ENCODE assay signal across 8 cellular contexts in the genomic region with DNA sequence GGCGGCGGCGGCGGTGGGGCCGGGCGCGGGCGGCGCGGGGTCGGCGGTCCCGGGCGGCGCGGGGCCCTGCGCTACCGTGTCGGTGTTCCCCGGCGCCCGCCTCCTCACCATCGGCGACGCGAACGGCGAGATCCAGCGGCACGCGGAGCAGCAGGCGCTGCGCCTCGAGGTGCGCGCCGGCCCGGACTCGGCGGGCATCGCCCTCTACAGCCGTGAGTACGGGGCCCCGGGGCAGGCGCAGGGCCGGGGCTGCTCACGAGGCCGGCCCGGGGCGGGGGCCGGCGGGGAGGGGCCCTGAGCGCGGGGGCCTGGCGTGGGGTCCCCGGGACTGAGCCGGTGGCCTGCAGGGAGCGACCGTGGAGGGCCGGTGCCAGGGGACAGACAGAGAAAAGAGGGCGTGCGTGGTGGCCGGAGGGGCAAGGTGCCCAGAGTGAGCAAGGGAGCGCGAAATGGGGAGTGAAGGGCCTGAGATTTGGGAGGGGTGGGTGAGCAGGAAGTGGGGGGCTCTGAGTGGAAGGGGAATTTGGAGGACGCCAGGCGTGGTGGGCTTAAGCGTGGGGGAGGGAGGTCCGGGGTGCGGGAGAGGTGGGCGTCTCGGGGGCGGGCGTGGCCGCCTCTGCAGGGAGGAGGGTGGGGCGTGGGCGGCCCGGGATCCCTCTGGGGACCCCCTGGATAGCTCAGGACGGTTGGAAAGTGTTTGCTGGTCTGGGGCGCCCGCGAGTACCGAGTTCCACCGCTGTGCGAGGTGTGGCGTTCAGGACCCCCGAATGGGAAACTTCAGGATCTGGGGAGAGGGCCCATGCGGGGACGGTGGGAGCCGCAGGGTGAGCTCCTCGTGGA. TPM values are rescaled to one million over a fixed set of nuclear protein-coding genes. Genes with fewer than 3 reads are reported as not detected.
DNase-seq lines count a peak whose midpoint lies in the region; ATAC-seq and TF ChIP-seq lines count a peak whose summit lies in the region.

No MANE protein-coding gene starts in this region.

- CTCF ChIA-PET in activated CD8-positive, alpha-beta memory T cell treated with anti-CD3 and anti-CD28 coated beads, Interleukin-2, amount 10 ng/mL, durations not matched to agents 7 days and 5 days (lab: Charles Lee), result interaction anchor here (0.7 to 3.8 kb wide), 12 partner anchors 7 to 277 kb away, joined by 3 to 29 read pairs (median 4); a partner anchor contains a TSS

- peak overlapping the region; percentile 79 for H3K4me3 Mint-ChIP-seq in activated CD8-positive, alpha-beta memory T cell treated with anti-CD3 and anti-CD28 coated beads, Interleukin-2, amount 10 ng/mL, durations not matched to agents 7 days and 5 days
- peak overlapping the region; percentile 78 for H3K4me3 Mint-ChIP-seq in natural killer cell
- H3K4me3 Mint-ChIP-seq in type B pancreatic cell, result peak overlapping the region; percentile 93

- no peaks in the 10 kb centered on the region for H3K27me3 Mint-ChIP-seq in activated CD8-positive, alpha-beta memory T cell treated with anti-CD3 and anti-CD28 coated beads, Interleukin-2, amount 10 ng/mL, durations not matched to agents 7 days and 5 days
- no peaks in the 10 kb centered on the region for H3K27me3 Mint-ChIP-seq in natural killer cell (ENCODE audit: low read depth in 2 of 2)
- no peaks in the 10 kb centered on the region for H3K27me3 Mint-ChIP-seq in type B pancreatic cell

- under 1% methylated on average over 91 of the region's 91 CpGs for WGBS in HUES64

- H3K9ac ChIP-seq in HUES64 (ENCODE audit: low read depth, low read length), result peak overlapping the region; percentile 84

- H3K9me3 ChIP-seq in HUES64 (ENCODE audit: insufficient read depth, low read depth, low read length), result no peaks in the 10 kb centered on the region

- TF ChIP-seq CTCF in natural killer cell (IDR thresholded peaks at IDR 0.05) (no peak), type B pancreatic cell (conservative IDR thresholded peaks at IDR 0.05) (peak; percentile 65)

- peaks cover 44% of the 10 kb centered on the region for H3K79me2 ChIP-seq in ACC112 (ENCODE audit: control insufficient read depth, insufficient read depth, low read length, unreplicated experiment)

- ATAC-seq in GM18909 (IDR thresholded peaks at IDR 0.05; ENCODE audit: poor library complexity, unreplicated experiment) (peak; percentile 5), esophagus mucosa (peak; percentile 1), natural killer cell (no peak)
- peak; percentile 2 for ATAC-seq in activated CD8-positive, alpha-beta memory T cell treated with anti-CD3 and anti-CD28 coated beads, Interleukin-2, amount 10 ng/mL, durations not matched to agents 7 days and 5 days

- peak overlapping the region; percentile 60 for H2AFZ ChIP-seq in ACC112 (ENCODE audit: low read length, unreplicated experiment)

- no peaks in the 10 kb centered on the region for H3K36me3 ChIP-seq in ACC112 (ENCODE audit: insufficient read depth, low read length)
- H3K36me3 ChIP-seq in HUES64 (ENCODE audit: insufficient read depth, low read length), result peaks cover 3% of the 10 kb centered on the region; the same call in 1 of the 2 replicates

- H3K27ac ChIP-seq in ACC112 (ENCODE audit: low read depth, low read length) (peak overlapping the region; percentile 32), HUES64 (ENCODE audit: low read depth, low read length) (peak overlapping the region; percentile 72; the same call in 1 of the 2 replicates)

- peak overlapping the region; percentile 95 for H3K4me3 ChIP-seq in ACC112 (ENCODE audit: low read depth, low read length)
- peak overlapping the region; percentile 68 for H3K4me3 ChIP-seq in HUES64 (ENCODE audit: low read length)

- H3K36me3 Mint-ChIP-seq in activated CD8-positive, alpha-beta memory T cell treated with anti-CD3 and anti-CD28 coated beads, Interleukin-2, amount 10 ng/mL, durations not matched to agents 7 days and 5 days, result peaks cover 5% of the 10 kb centered on the region
- H3K36me3 Mint-ChIP-seq in natural killer cell (no peaks in the 10 kb centered on the region), type B pancreatic cell (no peaks in the 10 kb centered on the region)

- intact Hi-C loops in natural killer cell (cut with micrococcal nuclease), result loop anchor here (2.0 kb wide), 1 partner anchor 35 kb away; a partner anchor contains a TSS

- H3K4me1 ChIP-seq in ACC112 (ENCODE audit: control insufficient read depth, insufficient read depth, low read length, unreplicated experiment) (peaks cover 8% of the 10 kb centered on the region), HUES64 (ENCODE audit: insufficient read depth, low read length) (peaks cover 3% of the 10 kb centered on the region)

- DNase-seq in activated CD8-positive, alpha-beta memory T cell treated with anti-CD3 and anti-CD28 coated beads, Interleukin-2, amount 10 ng/mL, durations not matched to agents 7 days and 5 days, result peak; percentile 57
- DNase-seq in natural killer cell (peak; percentile 25), type B pancreatic cell (ENCODE audit: extremely low spot score, unreplicated experiment) (peak; percentile 77), H4 (ENCODE audit: low spot score) (no peak)

- no peaks in the 10 kb centered on the region for H3K9me3 Mint-ChIP-seq in activated CD8-positive, alpha-beta memory T cell treated with anti-CD3 and anti-CD28 coated beads, Interleukin-2, amount 10 ng/mL, durations not matched to agents 7 days and 5 days (ENCODE audit: low read depth)
- no peaks in the 10 kb centered on the region for H3K9me3 Mint-ChIP-seq in natural killer cell
- no peaks in the 10 kb centered on the region for H3K9me3 Mint-ChIP-seq in type B pancreatic cell

- peak overlapping the region; percentile 84 for H3K27ac Mint-ChIP-seq in activated CD8-positive, alpha-beta memory T cell treated with anti-CD3 and anti-CD28 coated beads, Interleukin-2, amount 10 ng/mL, durations not matched to agents 7 days and 5 days
- H3K27ac Mint-ChIP-seq in natural killer cell, result peak overlapping the region; percentile 60 to 76
- H3K27ac Mint-ChIP-seq in type B pancreatic cell, result peak overlapping the region; percentile 86

- H3K27me3 ChIP-seq in ACC112 (ENCODE audit: insufficient read depth, low read length) (no peaks in the 10 kb centered on the region), HUES64 (ENCODE audit: insufficient read depth, low read length) (no peaks in the 10 kb centered on the region)

- peaks cover 38% of the 10 kb centered on the region for H3K4me1 Mint-ChIP-seq in activated CD8-positive, alpha-beta memory T cell treated with anti-CD3 and anti-CD28 coated beads, Interleukin-2, amount 10 ng/mL, durations not matched to agents 7 days and 5 days
- H3K4me1 Mint-ChIP-seq in natural killer cell (peaks cover 9 to 27% of the 10 kb centered on the region in 2 donors), type B pancreatic cell (ENCODE audit: unreplicated experiment) (peaks cover 11% of the 10 kb centered on the region)

RNA-seq across cellular contexts. Expression of a gene that starts 0.6 kb away (rescaled TPM):
- 104 TPM for polyA plus RNA-seq in HUES64 (2013, experiment 1 of 2)
- polyA plus RNA-seq in HUES64 (2013, experiment 2 of 2), result 111 TPM
- 10 to 100 TPM; 38.5 to 48.1 TPM for total RNA-seq in activated CD8-positive, alpha-beta memory T cell treated with anti-CD3 and anti-CD28 coated beads, Interleukin-2, amount 10 ng/mL, durations not matched to agents 7 days and 5 days
- total RNA-seq in esophagus mucosa (40.3 TPM), natural killer cell (10 to 100 TPM; 13.4 to 21.3 (median 19.8) TPM), type B pancreatic cell (ENCODE audit: low replicate concordance) (81.9 and 104 TPM in 2 replicates)
- 21.0 and 21.2 TPM in 2 replicates for total RNA-seq in H4 (2014; rRNA removed; shearing (Covaris generic))

RNA-seq across cellular contexts. Expression of a gene that starts 23.7 kb away (rescaled TPM):
- polyA plus RNA-seq in HUES64 (2013, experiment 1 of 2), result not detected
- polyA plus RNA-seq in HUES64 (2013, experiment 2 of 2), result not detected
- total RNA-seq in activated CD8-positive, alpha-beta memory T cell treated with anti-CD3 and anti-CD28 coated beads, Interleukin-2, amount 10 ng/mL, durations not matched to agents 7 days and 5 days, result 1 to 10 TPM; 1.2 to 1.7 TPM
- total RNA-seq in esophagus mucosa (not detected), natural killer cell (1 to 10 TPM; 2.9 to 9.9 (median 6.2) TPM), type B pancreatic cell (ENCODE audit: low replicate concordance) (0.45 and 1.1 TPM in 2 replicates)
- not detected in 2 replicates for total RNA-seq in H4 (2014; rRNA removed; shearing (Covaris generic))

RNA-seq across cellular contexts. Expression of a gene that starts 35.9 kb away (rescaled TPM):
- 23.3 TPM for polyA plus RNA-seq in HUES64 (2013, experiment 1 of 2)
- polyA plus RNA-seq in HUES64 (2013, experiment 2 of 2), result 24.2 TPM
- 10 to 100 TPM; 16.0 to 19.2 TPM for total RNA-seq in activated CD8-positive, alpha-beta memory T cell treated with anti-CD3 and anti-CD28 coated beads, Interleukin-2, amount 10 ng/mL, durations not matched to agents 7 days and 5 days
- 16.4 TPM for total RNA-seq in esophagus mucosa
- total RNA-seq in natural killer cell, result 10 to 100 TPM; 20.5 to 27.8 (median 27.4) TPM
- total RNA-seq in type B pancreatic cell (ENCODE audit: low replicate concordance), result 23.0 and 30.9 TPM in 2 replicates
- total RNA-seq in H4 (2014; rRNA removed; shearing (Covaris generic)), result 66.2 and 100 TPM in 2 replicates

RNA-seq across cellular contexts. Expression of a gene that starts 56.5 kb away (rescaled TPM):
- 28.6 TPM for polyA plus RNA-seq in HUES64 (2013, experiment 1 of 2)
- 32.5 TPM for polyA plus RNA-seq in HUES64 (2013, experiment 2 of 2)
- total RNA-seq in activated CD8-positive, alpha-beta memory T cell treated with anti-CD3 and anti-CD28 coated beads, Interleukin-2, amount 10 ng/mL, durations not matched to agents 7 days and 5 days, result 10 to 100 TPM; 21.7 to 27.3 TPM
- total RNA-seq in esophagus mucosa (43.1 TPM), natural killer cell (10 to 100 TPM; 26.4 to 27.8 (median 27.2) TPM), type B pancreatic cell (ENCODE audit: low replicate concordance) (58.5 and 124 TPM in 2 replicates)
- total RNA-seq in H4 (2014; rRNA removed; shearing (Covaris generic)), result 31.7 and 42.5 TPM in 2 replicates

RNA-seq across cellular contexts. Expression of a gene that starts 56.7 kb away (rescaled TPM):
- 16.0 TPM for polyA plus RNA-seq in HUES64 (2013, experiment 1 of 2)
- 15.5 TPM for polyA plus RNA-seq in HUES64 (2013, experiment 2 of 2)
- 10 to 100 TPM; 25.2 to 28.5 TPM for total RNA-seq in activated CD8-positive, alpha-beta memory T cell treated with anti-CD3 and anti-CD28 coated beads, Interleukin-2, amount 10 ng/mL, durations not matched to agents 7 days and 5 days
- total RNA-seq in esophagus mucosa (14.3 TPM), natural killer cell (10 to 100 TPM; 20.7 to 30.9 (median 24.1) TPM), type B pancreatic cell (ENCODE audit: low replicate concordance) (31.8 and 33.7 TPM in 2 replicates)
- 11.2 and 23.5 TPM in 2 replicates for total RNA-seq in H4 (2014; rRNA removed; shearing (Covaris generic))

Comparison
In these comparisons a context has a peak if more than half of its experiments do, and no peak if none do; other contexts are left out.
1. ATAC-seq: peak in GM18909 (single experiment), activated CD8-positive, alpha-beta memory T cell treated with anti-CD3 and anti-CD28 coated beads, Interleukin-2, amount 10 ng/mL, durations not matched to agents 7 days and 5 days (single experiment) and esophagus mucosa (single experiment); none in natural killer cell (0 of 3).
2. Peak in every context shown above with its lines, with median percentiles within 50 percentile points of each other: H3K27ac Mint-ChIP-seq and H3K4me3 Mint-ChIP-seq.